In genomic region chr4:153750197-153750817, GRCh38 we compare ENCODE assay signal across 8 cellular contexts. TPM values are rescaled to one million over a fixed set of nuclear protein-coding genes. Genes with fewer than 3 reads are reported as not detected.
A peak's percentile ranks its signal among the peaks of the same experiment; 100 is the strongest.
DNase-seq lines count a peak whose midpoint lies in the region; ATAC-seq and TF ChIP-seq lines count a peak whose summit lies in the region.

No MANE protein-coding gene starts in this region.

- H3K27me3 Mint-ChIP-seq in Caco-2 (ENCODE audit: insufficient read depth, unreplicated experiment) (peaks cover 2% of the 10 kb centered on the region), osteocyte (ENCODE audit: unreplicated experiment) (peaks cover 19% of the 10 kb centered on the region)

- CTCF ChIA-PET in Caco-2 (lab: Charles Lee) = interaction anchor here (0.6 to 1.3 kb wide), 5 partner anchors 66 to 607 kb away, joined by 3 to 5 read pairs (median 3); partner anchors contain the start of gene TLR2

- POLR2A ChIA-PET in Caco-2 (lab: Charles Lee) = no interaction called here

- ATAC-seq in GM19467 (IDR thresholded peaks at IDR 0.05; ENCODE audit: unreplicated experiment) (peak; percentile 83), foreskin keratinocyte (peak; percentile 67)

- BruUV-seq in Caco-2 (replicated peaks; lab: Mats Ljungman, UMichigan) = no TSS peak

- H3K4me1 ChIP-seq in Caco-2 = no peaks in the 10 kb centered on the region
- H3K4me1 ChIP-seq in foreskin keratinocyte = peaks cover 17% of the 10 kb centered on the region

- DNase-seq in Caco-2 = peak; percentile 66 to 79
- peak; percentile 67 for DNase-seq in HuH-7 (ENCODE audit: low spot score)
- DNase-seq in RKO (ENCODE audit: low spot score) = peak; percentile 69
- DNase-seq in activated T-helper 1 cell treated with Interleukin-2 at 50 U/mL for 16 hours (ENCODE audit: low read depth) = peak; percentile 12
- peak; percentile 46 to 71 for DNase-seq in foreskin keratinocyte
- DNase-seq in osteocyte (ENCODE audit: extremely low spot score, unreplicated experiment) = no peak
- DNase-seq in ureter (ENCODE audit: low spot score) = peak; percentile 63

- no peak overlapping the region for H3K27ac ChIP-seq in foreskin keratinocyte

- no peak overlapping the region for H3K4me3 Mint-ChIP-seq in Caco-2 (ENCODE audit: unreplicated experiment)
- no peak overlapping the region for H3K4me3 Mint-ChIP-seq in osteocyte (ENCODE audit: unreplicated experiment)

- H3K36me3 Mint-ChIP-seq in Caco-2 (ENCODE audit: insufficient read depth, unreplicated experiment) = no peaks in the 10 kb centered on the region
- peaks cover 5% of the 10 kb centered on the region for H3K36me3 Mint-ChIP-seq in osteocyte (ENCODE audit: unreplicated experiment)

- no peaks in the 10 kb centered on the region for H3K9me3 ChIP-seq in Caco-2

- H3K4me1 Mint-ChIP-seq in Caco-2 (ENCODE audit: low read depth, unreplicated experiment) (no peaks in the 10 kb centered on the region), osteocyte (ENCODE audit: unreplicated experiment) (peaks cover 12% of the 10 kb centered on the region)

- no peaks in the 10 kb centered on the region for H3K9me3 Mint-ChIP-seq in Caco-2 (ENCODE audit: unreplicated experiment)
- H3K9me3 Mint-ChIP-seq in osteocyte (ENCODE audit: unreplicated experiment) = peaks cover 10% of the 10 kb centered on the region

- no peaks in the 10 kb centered on the region for H3K36me3 ChIP-seq in Caco-2 (ENCODE audit: control insufficient read depth, insufficient read depth, low read length)

- H3K27me3 ChIP-seq in Caco-2 (replicated peaks; ENCODE audit: control insufficient read depth, insufficient read depth, low read length) (no peaks in the 10 kb centered on the region), foreskin keratinocyte (no peaks in the 10 kb centered on the region)

- H3K27ac Mint-ChIP-seq in Caco-2 (ENCODE audit: unreplicated experiment) (no peak overlapping the region), osteocyte (ENCODE audit: unreplicated experiment) (no peak overlapping the region)

- peak; percentile 58 to 80 for TF ChIP-seq CTCF in Caco-2 (IDR thresholded peaks at IDR 0.05; ENCODE audit: insufficient read depth in 1 of 2, low read depth in 1 of 2, low read length in 1 of 2, severe bottlenecking in 1 of 2, unreplicated experiment in 1 of 2)
- peak; percentile 91 for TF ChIP-seq CTCF in foreskin keratinocyte (conservative IDR thresholded peaks at IDR 0.05)
- TF ChIP-seq CTCF in osteocyte (IDR thresholded peaks at IDR 0.05) = peak; percentile 85

- no peak overlapping the region for H3K4me3 ChIP-seq in Caco-2 (ENCODE audit: low read depth, low read length)

- intact Hi-C loops in Caco-2 (cut with micrococcal nuclease; ENCODE audit: unreplicated experiment) = loop anchor here (1.0 to 5.0 kb wide), 4 partner anchors 66 to 406 kb away; partner anchors contain the start of genes MND1 and TLR2

RNA-seq across cellular contexts. Expression of gene RNF175, which starts 9.5 kb away (rescaled TPM):
- total RNA-seq in Caco-2 (2022) (not detected in 2 replicates), foreskin keratinocyte (0.04 TPM in 1 of 2 replicates, not detected in the other), osteocyte (0.32 TPM in 1 of 2 replicates, not detected in the other), ureter (0.86 TPM)
- 0.12 and 0.13 TPM in 2 replicates for polyA plus RNA-seq in foreskin keratinocyte

RNA-seq across cellular contexts. Expression of gene SFRP2, which starts 38.6 kb away (rescaled TPM):
- total RNA-seq in Caco-2 (2022) (not detected in 2 replicates), foreskin keratinocyte (not detected in 2 replicates), osteocyte (87.7 and 102 TPM in 2 replicates), ureter (13.3 TPM)
- polyA plus RNA-seq in foreskin keratinocyte = not detected in 2 replicates

Comparison
In these comparisons a context has a peak if more than half of its experiments do, and no peak if none do; other contexts are left out.
1. RNA of gene SFRP2, which starts 38.6 kb away (total RNA-seq): 87.7 to 102 TPM in osteocyte and 13.3 TPM in ureter (single experiment); not detected in Caco-2 and not detected in foreskin keratinocyte; every median in the first group is over 10 times any median in the second.
2. Peak in every context shown above with its lines, with median percentiles within 50 percentile points of each other: CTCF ChIP-seq.